2 cellular contexts compared by ENCODE assay signal in the genomic region with DNA sequence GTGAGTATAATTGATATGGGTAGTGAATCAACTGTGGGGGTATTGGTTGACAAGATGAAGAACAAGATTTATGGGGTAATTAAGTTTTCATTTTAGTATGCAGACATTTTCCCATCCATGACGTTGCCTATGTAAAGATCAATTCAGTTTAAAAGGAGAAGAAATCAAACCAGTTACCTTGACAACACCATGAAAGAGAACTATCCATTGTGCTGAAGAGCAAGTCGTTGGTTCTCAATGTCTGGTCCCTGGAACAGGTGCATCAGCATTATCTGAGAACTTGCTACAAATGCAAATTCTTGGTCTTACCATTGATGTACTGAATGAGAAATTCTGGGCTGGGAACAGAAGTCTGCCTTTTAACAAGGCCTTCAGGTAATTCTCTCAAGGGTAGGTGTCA.
TF ChIP-seq lines count a peak whose summit lies in the region.

No MANE protein-coding gene starts in this region.

TF ChIP-seq in Ishikawa, 13 proteins besides CTCF, POLR2A, EP300 and RAD21:
- TF ChIP-seq TAF1 (IDR thresholded peaks at IDR 0.05; ENCODE audit: low read depth) (no peak), TCF12 (IDR thresholded peaks at IDR 0.05; ENCODE audit: low read depth) (no peak), FOXM1 (IDR thresholded peaks at IDR 0.05; ENCODE audit: borderline replicate concordance, low read depth) (no peak)
- TF ChIP-seq, protein P1, sequence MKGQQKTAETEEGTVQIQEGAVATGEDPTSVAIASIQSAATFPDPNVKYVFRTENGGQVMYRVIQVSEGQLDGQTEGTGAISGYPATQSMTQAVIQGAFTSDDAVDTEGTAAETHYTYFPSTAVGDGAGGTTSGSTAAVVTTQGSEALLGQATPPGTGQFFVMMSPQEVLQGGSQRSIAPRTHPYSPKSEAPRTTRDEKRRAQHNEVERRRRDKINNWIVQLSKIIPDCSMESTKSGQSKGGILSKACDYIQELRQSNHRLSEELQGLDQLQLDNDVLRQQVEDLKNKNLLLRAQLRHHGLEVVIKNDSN (IDR thresholded peaks at IDR 0.05) = no peak
- TF ChIP-seq, protein P2, sequence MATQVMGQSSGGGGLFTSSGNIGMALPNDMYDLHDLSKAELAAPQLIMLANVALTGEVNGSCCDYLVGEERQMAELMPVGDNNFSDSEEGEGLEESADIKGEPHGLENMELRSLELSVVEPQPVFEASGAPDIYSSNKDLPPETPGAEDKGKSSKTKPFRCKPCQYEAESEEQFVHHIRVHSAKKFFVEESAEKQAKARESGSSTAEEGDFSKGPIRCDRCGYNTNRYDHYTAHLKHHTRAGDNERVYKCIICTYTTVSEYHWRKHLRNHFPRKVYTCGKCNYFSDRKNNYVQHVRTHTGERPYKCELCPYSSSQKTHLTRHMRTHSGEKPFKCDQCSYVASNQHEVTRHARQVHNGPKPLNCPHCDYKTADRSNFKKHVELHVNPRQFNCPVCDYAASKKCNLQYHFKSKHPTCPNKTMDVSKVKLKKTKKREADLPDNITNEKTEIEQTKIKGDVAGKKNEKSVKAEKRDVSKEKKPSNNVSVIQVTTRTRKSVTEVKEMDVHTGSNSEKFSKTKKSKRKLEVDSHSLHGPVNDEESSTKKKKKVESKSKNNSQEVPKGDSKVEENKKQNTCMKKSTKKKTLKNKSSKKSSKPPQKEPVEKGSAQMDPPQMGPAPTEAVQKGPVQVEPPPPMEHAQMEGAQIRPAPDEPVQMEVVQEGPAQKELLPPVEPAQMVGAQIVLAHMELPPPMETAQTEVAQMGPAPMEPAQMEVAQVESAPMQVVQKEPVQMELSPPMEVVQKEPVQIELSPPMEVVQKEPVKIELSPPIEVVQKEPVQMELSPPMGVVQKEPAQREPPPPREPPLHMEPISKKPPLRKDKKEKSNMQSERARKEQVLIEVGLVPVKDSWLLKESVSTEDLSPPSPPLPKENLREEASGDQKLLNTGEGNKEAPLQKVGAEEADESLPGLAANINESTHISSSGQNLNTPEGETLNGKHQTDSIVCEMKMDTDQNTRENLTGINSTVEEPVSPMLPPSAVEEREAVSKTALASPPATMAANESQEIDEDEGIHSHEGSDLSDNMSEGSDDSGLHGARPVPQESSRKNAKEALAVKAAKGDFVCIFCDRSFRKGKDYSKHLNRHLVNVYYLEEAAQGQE (IDR thresholded peaks at IDR 0.05; ENCODE audit: low read depth) = peak; percentile 87

TF ChIP-seq in K562, 482 proteins besides CTCF, POLR2A, EP300 and RAD21:
- TF ChIP-seq MIER1 (IDR thresholded peaks at IDR 0.05; ENCODE audit: low read depth) = 0 out of 2 replicates have a peak, but pooled peaks have one; percentile 33
- TF ChIP-seq EHMT2 (IDR thresholded peaks at IDR 0.05) = peak; percentile 78; the same call in 1 of the 2 replicates
- TF ChIP-seq, protein P3, sequence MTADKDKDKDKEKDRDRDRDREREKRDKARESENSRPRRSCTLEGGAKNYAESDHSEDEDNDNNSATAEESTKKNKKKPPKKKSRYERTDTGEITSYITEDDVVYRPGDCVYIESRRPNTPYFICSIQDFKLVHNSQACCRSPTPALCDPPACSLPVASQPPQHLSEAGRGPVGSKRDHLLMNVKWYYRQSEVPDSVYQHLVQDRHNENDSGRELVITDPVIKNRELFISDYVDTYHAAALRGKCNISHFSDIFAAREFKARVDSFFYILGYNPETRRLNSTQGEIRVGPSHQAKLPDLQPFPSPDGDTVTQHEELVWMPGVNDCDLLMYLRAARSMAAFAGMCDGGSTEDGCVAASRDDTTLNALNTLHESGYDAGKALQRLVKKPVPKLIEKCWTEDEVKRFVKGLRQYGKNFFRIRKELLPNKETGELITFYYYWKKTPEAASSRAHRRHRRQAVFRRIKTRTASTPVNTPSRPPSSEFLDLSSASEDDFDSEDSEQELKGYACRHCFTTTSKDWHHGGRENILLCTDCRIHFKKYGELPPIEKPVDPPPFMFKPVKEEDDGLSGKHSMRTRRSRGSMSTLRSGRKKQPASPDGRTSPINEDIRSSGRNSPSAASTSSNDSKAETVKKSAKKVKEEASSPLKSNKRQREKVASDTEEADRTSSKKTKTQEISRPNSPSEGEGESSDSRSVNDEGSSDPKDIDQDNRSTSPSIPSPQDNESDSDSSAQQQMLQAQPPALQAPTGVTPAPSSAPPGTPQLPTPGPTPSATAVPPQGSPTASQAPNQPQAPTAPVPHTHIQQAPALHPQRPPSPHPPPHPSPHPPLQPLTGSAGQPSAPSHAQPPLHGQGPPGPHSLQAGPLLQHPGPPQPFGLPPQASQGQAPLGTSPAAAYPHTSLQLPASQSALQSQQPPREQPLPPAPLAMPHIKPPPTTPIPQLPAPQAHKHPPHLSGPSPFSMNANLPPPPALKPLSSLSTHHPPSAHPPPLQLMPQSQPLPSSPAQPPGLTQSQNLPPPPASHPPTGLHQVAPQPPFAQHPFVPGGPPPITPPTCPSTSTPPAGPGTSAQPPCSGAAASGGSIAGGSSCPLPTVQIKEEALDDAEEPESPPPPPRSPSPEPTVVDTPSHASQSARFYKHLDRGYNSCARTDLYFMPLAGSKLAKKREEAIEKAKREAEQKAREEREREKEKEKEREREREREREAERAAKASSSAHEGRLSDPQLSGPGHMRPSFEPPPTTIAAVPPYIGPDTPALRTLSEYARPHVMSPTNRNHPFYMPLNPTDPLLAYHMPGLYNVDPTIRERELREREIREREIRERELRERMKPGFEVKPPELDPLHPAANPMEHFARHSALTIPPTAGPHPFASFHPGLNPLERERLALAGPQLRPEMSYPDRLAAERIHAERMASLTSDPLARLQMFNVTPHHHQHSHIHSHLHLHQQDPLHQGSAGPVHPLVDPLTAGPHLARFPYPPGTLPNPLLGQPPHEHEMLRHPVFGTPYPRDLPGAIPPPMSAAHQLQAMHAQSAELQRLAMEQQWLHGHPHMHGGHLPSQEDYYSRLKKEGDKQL (CRISPR knock-in tag; IDR thresholded peaks at IDR 0.05; ENCODE audit: borderline replicate concordance) = no peak
- peak; percentile 66 for TF ChIP-seq RFX1 (IDR thresholded peaks at IDR 0.05)
- no peak for TF ChIP-seq ZNF57 (CRISPR knock-in tag; IDR thresholded peaks at IDR 0.05)
- no peak for TF ChIP-seq NRF1 (conservative IDR thresholded peaks at IDR 0.05 in 1 of 2, IDR thresholded peaks at IDR 0.05 in 1 of 2)
- TF ChIP-seq RUNX1 (IDR thresholded peaks at IDR 0.05; ENCODE audit: low read depth) = no peak
